Comparison of ENCODE assay signal across 8 cellular contexts in the genomic region with DNA sequence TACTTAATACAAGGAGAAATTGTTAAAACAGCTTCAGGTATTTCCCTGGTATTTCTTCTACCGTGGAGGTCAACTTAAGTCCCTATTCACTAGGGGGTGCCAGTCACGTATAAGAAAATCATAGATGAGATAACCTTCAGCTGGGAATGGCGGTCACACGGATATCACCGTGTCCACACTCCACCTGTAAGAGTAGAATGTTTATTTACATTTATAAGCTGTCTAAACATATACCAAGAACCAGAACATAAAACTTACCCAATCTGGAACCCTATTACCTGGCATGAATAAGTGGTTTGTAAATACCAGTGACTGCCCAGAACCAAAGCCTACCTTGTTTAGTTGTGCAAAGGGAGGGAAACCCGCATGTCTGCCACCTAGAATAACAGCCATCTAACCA. TPM values are rescaled to one million over a fixed set of nuclear protein-coding genes. Genes with fewer than 3 reads are reported as not detected.
A peak's percentile ranks its signal among the peaks of the same experiment; 100 is the strongest.
DNase-seq lines count a peak whose midpoint lies in the region; ATAC-seq, FAIRE-seq and TF ChIP-seq lines count a peak whose summit lies in the region.

No MANE protein-coding gene starts in this region.

- peak; percentile 45 for FAIRE-seq in kidney (lab: Jason Lieb, UNC)

- DNase-seq in activated CD8-positive, alpha-beta memory T cell treated with anti-CD3 and anti-CD28 coated beads, Interleukin-2, amount 50 U/mL, for 1 hour (ENCODE audit: extremely low read depth): peak; percentile 22
- DNase-seq in activated CD8-positive, alpha-beta memory T cell treated with anti-CD3 and anti-CD28 coated beads, Interleukin-2, amount 50 U/mL, for 48 hours: no peak
- peak; percentile 55 for DNase-seq in LHCN-M2 (ENCODE audit: low read depth)
- peak; percentile 28 for DNase-seq in RWPE1 (ENCODE audit: low spot score)
- peak; percentile 74 for DNase-seq in astrocyte of the hippocampus (ENCODE audit: low read depth, low spot score)
- DNase-seq in kidney: no peak
- DNase-seq in stimulated activated naive CD4-positive, alpha-beta T cell treated with Interleukin-2 at 50 U/mL for 16 hours (lab: John Stamatoyannopoulos, UW): peak; percentile 13

- CTCF ChIA-PET in RWPE1 (lab: Yijun Ruan, JAX): interaction anchor here (0.5 to 1.7 kb wide), 15 partner anchors 15 to 314 kb away, joined by 3 to 11 read pairs (median 3); a partner anchor contains a TSS

- ATAC-seq in GM21717 (IDR thresholded peaks at IDR 0.05; ENCODE audit: unreplicated experiment): peak; percentile 79

- no peak overlapping the region for H3K9ac ChIP-seq in kidney (ENCODE audit: low read length in 2 of 2)

- no peak overlapping the region for H3K4me3 ChIP-seq in kidney (ENCODE audit: low read length in 2 of 2)

- H3K27ac ChIP-seq in RWPE1: no peak overlapping the region
- H3K27ac ChIP-seq in kidney (ENCODE audit: low read depth in 2 of 2, low read length in 2 of 2): no peak overlapping the region

- peaks cover 0 to 6% of the 10 kb centered on the region in 2 donors for H3K4me1 ChIP-seq in kidney (ENCODE audit: control insufficient read depth in 1 of 2, insufficient read depth in 1 of 2, low read depth in 1 of 2, low read length in 2 of 2)

- TF ChIP-seq CTCF in RWPE1 (conservative IDR thresholded peaks at IDR 0.05; ENCODE audit: low read depth) (peak; percentile 36), kidney (IDR thresholded peaks at IDR 0.05; ENCODE audit: borderline replicate concordance, extremely low read depth, insufficient read depth) (peak; percentile 54)

- POLR2A ChIA-PET in RWPE1 (lab: Yijun Ruan, JAX; ENCODE audit: low non-redundant PET): no interaction called here

- H3K36me3 ChIP-seq in kidney (ENCODE audit: control insufficient read depth in 1 of 2, insufficient read depth in 2 of 2, low read length in 2 of 2): no peaks in the 10 kb centered on the region

- intact Hi-C loops in kidney (cut with DNase I): no loop called here

- no peaks in the 10 kb centered on the region for H3K9me3 ChIP-seq in kidney (ENCODE audit: control insufficient read depth in 1 of 2, low read length in 2 of 2)

RNA-seq across cellular contexts. Expression of a gene that starts 1.9 kb away (rescaled TPM):
- 5.5 and 7.1 TPM in 2 replicates for total RNA-seq in LHCN-M2 (2014; rRNA removed)
- 2.0 TPM for polyA plus RNA-seq in LHCN-M2 (2012)
- 0.38 TPM for total RNA-seq in kidney
- 2.1 TPM for polyA plus RNA-seq in kidney (ENCODE audit: insufficient read depth, low read depth, low replicate concordance)

RNA-seq across cellular contexts. Expression of a gene that starts 55.2 kb away (rescaled TPM):
- total RNA-seq in LHCN-M2 (2014; rRNA removed): 63.7 and 69.5 TPM in 2 replicates
- 7.1 TPM for polyA plus RNA-seq in LHCN-M2 (2012)
- total RNA-seq in kidney: 0.79 TPM
- polyA plus RNA-seq in kidney (ENCODE audit: insufficient read depth, low read depth, low replicate concordance): 0.13 TPM

Comparison
In these comparisons a context has a peak if more than half of its experiments do, and no peak if none do; other contexts are left out.
1. DNase-seq: peak in activated CD8-positive, alpha-beta memory T cell treated with anti-CD3 and anti-CD28 coated beads, Interleukin-2, amount 50 U/mL, for 1 hour (single experiment), LHCN-M2 (single experiment), RWPE1 (single experiment), astrocyte of the hippocampus (single experiment) and stimulated activated naive CD4-positive, alpha-beta T cell treated with Interleukin-2 at 50 U/mL for 16 hours (single experiment); none in activated CD8-positive, alpha-beta memory T cell treated with anti-CD3 and anti-CD28 coated beads, Interleukin-2, amount 50 U/mL, for 48 hours (single experiment) and kidney (single experiment).
2. RNA of a gene that starts 55.2 kb away (total RNA-seq): 63.7 to 69.5 TPM in LHCN-M2; 0.79 TPM in kidney (single experiment); every median in the first group is over 10 times any median in the second.